10 cellular contexts compared by ENCODE assay signal in genomic region chr14:75523771-75524171, GRCh38. TPM values are rescaled to one million over a fixed set of nuclear protein-coding genes. Genes with fewer than 3 reads are reported as not detected.
DNase-seq lines count a peak whose midpoint lies in the region; ATAC-seq and TF ChIP-seq lines count a peak whose summit lies in the region.
"Had no signal": no experiment of that assay in that cellular context is flagged by ENCODE, and none has a peak within 500 bp of the region (broad histone marks: within the 10 kb centered on the region; RNA-seq: fewer than 3 reads in every experiment).

No MANE protein-coding gene starts in this region.

- no peak for TF ChIP-seq CTCF in activated B cell treated with CpG ODN at 0.5 μM for 24 hours (IDR thresholded peaks at IDR 0.05)
- TF ChIP-seq CTCF in fibroblast of mammary gland (conservative IDR thresholded peaks at IDR 0.05; ENCODE audit: control insufficient read depth, insufficient read depth, low read depth, low read length), result no peak
- no peak for TF ChIP-seq CTCF in stomach (IDR thresholded peaks at IDR 0.05)

- ATAC-seq in activated T-cell treated with anti-CD3 and anti-CD28 coated beads, Interleukin-2, amount 50 U/mL, for 4 hours, result peak; percentile 24 to 29
- no peak for ATAC-seq in activated B cell treated with CpG ODN at 0.5 μM for 24 hours (ENCODE audit: low read depth)
- ATAC-seq in GM19455 (IDR thresholded peaks at IDR 0.05; ENCODE audit: unreplicated experiment), result no peak
- ATAC-seq in HG02938 (IDR thresholded peaks at IDR 0.05; ENCODE audit: unreplicated experiment), result no peak

- no peak for TF ChIP-seq POLR2A in stomach (IDR thresholded peaks at IDR 0.05)

- peak; percentile 41 for DNase-seq in activated T-cell treated with anti-CD3 and anti-CD28 coated beads, Interleukin-2, amount 50 U/mL, for 4 hours
- DNase-seq in activated T-cell treated with anti-CD3 and anti-CD28 coated beads for 4 hours (no peak), activated B cell treated with CpG ODN at 0.5 μM for 24 hours (no peak), fibroblast of mammary gland (ENCODE audit: low read depth) (peak; percentile 59), stomach (no peak), AG08395 (ENCODE audit: low spot score) (no peak)
- DNase-seq: foreskin melanocyte had no signal

- 53 to 67% (median 66%) methylated on average over 3 of the region's 3 CpGs for WGBS in stomach, 5 donors

- H3K4me3 ChIP-seq in fibroblast of mammary gland (ENCODE audit: control insufficient read depth, low read depth, low read length) (no peak overlapping the region), stomach (peak overlapping the region in 2 of 4 donors; percentile 44 to 48)
- H3K4me3 ChIP-seq: uterus had no signal

- no peaks in the 10 kb centered on the region for H3K27me3 Mint-ChIP-seq in activated T-cell treated with anti-CD3 and anti-CD28 coated beads, Interleukin-2, amount 50 U/mL, for 4 hours (ENCODE audit: low read depth)
- H3K27me3 Mint-ChIP-seq in activated B cell treated with CpG ODN at 0.5 μM for 24 hours, result no peaks in the 10 kb centered on the region

- H3K36me3 Mint-ChIP-seq in activated T-cell treated with anti-CD3 and anti-CD28 coated beads, Interleukin-2, amount 50 U/mL, for 4 hours (ENCODE audit: insufficient read depth), result peaks cover 56% of the 10 kb centered on the region
- H3K36me3 Mint-ChIP-seq in activated B cell treated with CpG ODN at 0.5 μM for 24 hours (ENCODE audit: low read depth), result peaks cover 71% of the 10 kb centered on the region

- peak overlapping the region; percentile 100 for H3K4me3 Mint-ChIP-seq in activated T-cell treated with anti-CD3 and anti-CD28 coated beads, Interleukin-2, amount 50 U/mL, for 4 hours
- H3K4me3 Mint-ChIP-seq in activated B cell treated with CpG ODN at 0.5 μM for 24 hours, result peak overlapping the region; percentile 100

- intact Hi-C loops in activated B cell treated with CpG ODN at 0.5 μM for 24 hours (cut with micrococcal nuclease), result loop anchor here (1.0 to 5.0 kb wide), 3 partner anchors 8 to 129 kb away; no protein-coding TSS in a partner anchor
- intact Hi-C loops in stomach (cut with DNase I; ENCODE audit: low total_unique reads), result no loop called here

- no peaks in the 10 kb centered on the region for H3K9me3 ChIP-seq in stomach
- H3K9me3 ChIP-seq: uterus had no signal

- H3K4me1 ChIP-seq in stomach, result peaks cover 0 to 24% (median 9%) of the 10 kb centered on the region in 4 donors
- H3K4me1 ChIP-seq: uterus had no signal

- H3K9me3 Mint-ChIP-seq in activated T-cell treated with anti-CD3 and anti-CD28 coated beads, Interleukin-2, amount 50 U/mL, for 4 hours, result no peaks in the 10 kb centered on the region
- no peaks in the 10 kb centered on the region for H3K9me3 Mint-ChIP-seq in activated B cell treated with CpG ODN at 0.5 μM for 24 hours

- H3K4me1 Mint-ChIP-seq in activated T-cell treated with anti-CD3 and anti-CD28 coated beads, Interleukin-2, amount 50 U/mL, for 4 hours (ENCODE audit: low read depth), result peaks cover 77% of the 10 kb centered on the region
- H3K4me1 Mint-ChIP-seq in activated B cell treated with CpG ODN at 0.5 μM for 24 hours, result peaks cover 86% of the 10 kb centered on the region

- no peaks in the 10 kb centered on the region for H3K36me3 ChIP-seq in stomach
- H3K36me3 ChIP-seq: uterus had no signal

- peak overlapping the region in 3 of 5 donors; percentile 4 to 83 (median 77) for H3K27ac ChIP-seq in stomach

- H3K27ac Mint-ChIP-seq in activated B cell treated with CpG ODN at 0.5 μM for 24 hours, result peak overlapping the region; percentile 98

- CTCF ChIA-PET in activated B cell treated with CpG ODN at 0.5 μM for 24 hours (lab: Charles Lee), result interaction anchor here (0.7 to 3.9 kb wide), 7 partner anchors 16 to 131 kb away, joined by 3 to 22 read pairs (median 5); no protein-coding TSS in a partner anchor

- no peak for TF ChIP-seq EP300 in stomach (IDR thresholded peaks at IDR 0.05)

- POLR2A ChIA-PET in activated B cell treated with CpG ODN at 0.5 μM for 24 hours (lab: Charles Lee), result interaction anchor here (1.2 to 12.3 kb wide), 5 partner anchors 10 to 97 kb away, joined by 8 to 356 read pairs (median 14); partner anchors contain the start of gene JDP2

- H3K27me3 ChIP-seq in stomach, result peaks cover 0 to 16% (median 0%) of the 10 kb centered on the region in 3 donors
- H3K27me3 ChIP-seq: uterus had no signal

RNA-seq across cellular contexts. Expression of gene BATF, which starts 1.5 kb away (rescaled TPM):
- 100 to 1,000 TPM; 186 to 193 (median 191) TPM for total RNA-seq in activated T-cell treated with anti-CD3 and anti-CD28 coated beads, Interleukin-2, amount 50 U/mL, for 4 hours
- total RNA-seq in activated B cell treated with CpG ODN at 0.5 μM for 24 hours, result 160 and 171 TPM in 2 replicates
- 1 to 10 TPM in 3 of 5 donors, not detected in 2; 1.3 to 4.7 (median 2.6) TPM for total RNA-seq in stomach
- polyA plus RNA-seq in stomach, result 10 to 100 TPM; 10.1 to 17.7 (median 14.8) TPM

RNA-seq across cellular contexts. Expression of gene FLVCR2, which starts 54.6 kb away (rescaled TPM):
- 1 to 10 TPM; 1.5 to 5.3 (median 3.3) TPM for total RNA-seq in activated T-cell treated with anti-CD3 and anti-CD28 coated beads, Interleukin-2, amount 50 U/mL, for 4 hours
- total RNA-seq in activated B cell treated with CpG ODN at 0.5 μM for 24 hours (11.7 and 12.5 TPM in 2 replicates), stomach (10 to 100 TPM in 1 of 5 donors, 1 to 10 TPM in 2, under 1 TPM in 1, not detected in 1; 0.89 to 10.7 (median 3.6) TPM)
- under 1 TPM; 0.15 to 0.95 (median 0.50) TPM for polyA plus RNA-seq in stomach

Comparison
In these comparisons a context has a peak if more than half of its experiments do, and no peak if none do; other contexts are left out.
1. DNase-seq: peak in activated T-cell treated with anti-CD3 and anti-CD28 coated beads, Interleukin-2, amount 50 U/mL, for 4 hours (single experiment) and fibroblast of mammary gland (single experiment); none in activated T-cell treated with anti-CD3 and anti-CD28 coated beads for 4 hours (single experiment), activated B cell treated with CpG ODN at 0.5 μM for 24 hours (single experiment), stomach (single experiment) and AG08395 (single experiment).
2. ATAC-seq: peak in activated T-cell treated with anti-CD3 and anti-CD28 coated beads, Interleukin-2, amount 50 U/mL, for 4 hours (2 of 2); none in activated B cell treated with CpG ODN at 0.5 μM for 24 hours (single experiment), GM19455 (single experiment) and HG02938 (single experiment).
3. RNA of gene BATF, which starts 1.5 kb away (total RNA-seq): 186 to 193 TPM in activated T-cell treated with anti-CD3 and anti-CD28 coated beads, Interleukin-2, amount 50 U/mL, for 4 hours and 160 to 171 TPM in activated B cell treated with CpG ODN at 0.5 μM for 24 hours; 1.3 to 4.7 TPM in stomach; every median in the first group is over 10 times any median in the second.